Comparison of ENCODE assay signal across 13 cellular contexts in genomic region chr7:117666019-117666418, GRCh38.
DNase-seq lines count a peak whose midpoint lies in the region; ATAC-seq, FAIRE-seq and TF ChIP-seq lines count a peak whose summit lies in the region.
"Had no signal": no experiment of that assay in that cellular context is flagged by ENCODE, and none has a peak within 500 bp of the region (broad histone marks: within the 10 kb centered on the region; RNA-seq: fewer than 3 reads in every experiment).

No MANE protein-coding gene starts in this region.

- no peaks in the 10 kb centered on the region for H4K20me1 ChIP-seq in smooth muscle cell (ENCODE audit: low read depth)

- no peaks in the 10 kb centered on the region for H3K36me3 Mint-ChIP-seq in activated naive CD4-positive, alpha-beta T cell treated with anti-CD3 and anti-CD28 coated beads, Interleukin-2, amount 10 ng/mL, durations not matched to agents 7 days and 5 days

- peak; percentile 20 for DNase-seq in H54 (ENCODE audit: insufficient read length, low spot score)
- DNase-seq in adipocyte (ENCODE audit: low read depth), result peak; percentile 44
- DNase-seq in foreskin keratinocyte, result peak; percentile 54 to 76
- DNase-seq in smooth muscle cell (lab: John Stamatoyannopoulos, UW; ENCODE audit: unreplicated experiment), result no peak
- no peak for DNase-seq in activated effector memory CD4-positive, alpha-beta T cell treated with Interleukin-2 at 50 U/mL for 16 hours
- no peak for DNase-seq in NCI-H345 (lab: John Stamatoyannopoulos, UW)
- DNase-seq in activated naive CD4-positive, alpha-beta T cell treated with anti-CD3 and anti-CD28 coated beads, Interleukin-2, amount 10 ng/mL, durations not matched to agents 7 days and 5 days, result no peak
- DNase-seq: activated CD4-positive, alpha-beta T cell treated with anti-CD3 and anti-CD28 coated beads, Interleukin-2, amount 10 ng/mL, durations not matched to agents 24 days and 14 days; erythroblast; left cardiac atrium; nephron progenitor cell had no signal

- no peak overlapping the region for H3K4me3 ChIP-seq in adipocyte (ENCODE audit: low read length)
- no peak overlapping the region for H3K4me3 ChIP-seq in smooth muscle cell

- 15% methylated on average over 1 of the region's 1 CpG for WGBS in smooth muscle cell (ENCODE audit: low lambda C conversion rate)

- H3K9me3 ChIP-seq in adipocyte (ENCODE audit: control insufficient read depth, low read length) (no peaks in the 10 kb centered on the region), smooth muscle cell (replicated peaks; ENCODE audit: low read depth) (no peaks in the 10 kb centered on the region)

- TF ChIP-seq CTCF in foreskin keratinocyte (conservative IDR thresholded peaks at IDR 0.05), result peak; percentile 18
- TF ChIP-seq CTCF in smooth muscle cell (IDR thresholded peaks at IDR 0.05; ENCODE audit: borderline replicate concordance, insufficient read depth, poor library complexity, severe bottlenecking), result no peak

- H3K27ac Mint-ChIP-seq in activated naive CD4-positive, alpha-beta T cell treated with anti-CD3 and anti-CD28 coated beads, Interleukin-2, amount 10 ng/mL, durations not matched to agents 7 days and 5 days, result no peak overlapping the region
- H3K27ac Mint-ChIP-seq: activated CD4-positive, alpha-beta T cell treated with anti-CD3 and anti-CD28 coated beads, Interleukin-2, amount 10 ng/mL, durations not matched to agents 24 days and 14 days; nephron progenitor cell; T-helper 1 cell treated with Interleukin-12 subunit alpha and Interleukin-12 subunit beta and Interleukin-4 antibody, amounts not matched to agents 30 μg/mL and 1 μg/mL, for 36 hours had no signal

- H3K4me2 ChIP-seq in smooth muscle cell, result peak overlapping the region; percentile 6

- H3K4me1 Mint-ChIP-seq in activated naive CD4-positive, alpha-beta T cell treated with anti-CD3 and anti-CD28 coated beads, Interleukin-2, amount 10 ng/mL, durations not matched to agents 7 days and 5 days, result no peaks in the 10 kb centered on the region
- H3K4me1 Mint-ChIP-seq: activated CD4-positive, alpha-beta T cell treated with anti-CD3 and anti-CD28 coated beads, Interleukin-2, amount 10 ng/mL, durations not matched to agents 24 days and 14 days had no signal

- H3K9me3 Mint-ChIP-seq in activated naive CD4-positive, alpha-beta T cell treated with anti-CD3 and anti-CD28 coated beads, Interleukin-2, amount 10 ng/mL, durations not matched to agents 7 days and 5 days, result no peaks in the 10 kb centered on the region
- H3K9me3 Mint-ChIP-seq: activated CD4-positive, alpha-beta T cell treated with anti-CD3 and anti-CD28 coated beads, Interleukin-2, amount 10 ng/mL, durations not matched to agents 24 days and 14 days; nephron progenitor cell; T-helper 1 cell treated with Interleukin-12 subunit alpha and Interleukin-12 subunit beta and Interleukin-4 antibody, amounts not matched to agents 30 μg/mL and 1 μg/mL, for 36 hours had no signal

- no peak for TF ChIP-seq POLR2A in H54 (IDR thresholded peaks at IDR 0.05; ENCODE audit: low read depth, low read length)

- no peak overlapping the region for H2AFZ ChIP-seq in smooth muscle cell (ENCODE audit: low read depth)

- no peaks in the 10 kb centered on the region for H3K27me3 Mint-ChIP-seq in activated naive CD4-positive, alpha-beta T cell treated with anti-CD3 and anti-CD28 coated beads, Interleukin-2, amount 10 ng/mL, durations not matched to agents 7 days and 5 days
- H3K27me3 Mint-ChIP-seq: activated CD4-positive, alpha-beta T cell treated with anti-CD3 and anti-CD28 coated beads, Interleukin-2, amount 10 ng/mL, durations not matched to agents 24 days and 14 days had no signal

- no peaks in the 10 kb centered on the region for H3K27me3 ChIP-seq in adipocyte (replicated peaks; ENCODE audit: control insufficient read depth, insufficient read depth, low read length)
- no peaks in the 10 kb centered on the region for H3K27me3 ChIP-seq in foreskin keratinocyte
- no peaks in the 10 kb centered on the region for H3K27me3 ChIP-seq in smooth muscle cell (ENCODE audit: low read depth)

- H3K36me3 ChIP-seq in adipocyte (ENCODE audit: control insufficient read depth, insufficient read depth, low read length, severe bottlenecking) (no peaks in the 10 kb centered on the region), smooth muscle cell (ENCODE audit: low read depth) (no peaks in the 10 kb centered on the region)

- H3K4me3 Mint-ChIP-seq in activated naive CD4-positive, alpha-beta T cell treated with anti-CD3 and anti-CD28 coated beads, Interleukin-2, amount 10 ng/mL, durations not matched to agents 7 days and 5 days, result no peak overlapping the region
- H3K4me3 Mint-ChIP-seq: activated CD4-positive, alpha-beta T cell treated with anti-CD3 and anti-CD28 coated beads, Interleukin-2, amount 10 ng/mL, durations not matched to agents 24 days and 14 days; nephron progenitor cell; T-helper 1 cell treated with Interleukin-12 subunit alpha and Interleukin-12 subunit beta and Interleukin-4 antibody, amounts not matched to agents 30 μg/mL and 1 μg/mL, for 36 hours had no signal

- peaks cover 42% of the 10 kb centered on the region for H3K4me1 ChIP-seq in adipocyte (ENCODE audit: control insufficient read depth, insufficient read depth, low read length)
- peaks cover 4% of the 10 kb centered on the region for H3K4me1 ChIP-seq in foreskin keratinocyte
- no peaks in the 10 kb centered on the region for H3K4me1 ChIP-seq in smooth muscle cell (ENCODE audit: low read depth)

- no peak overlapping the region for H3K9ac ChIP-seq in adipocyte (ENCODE audit: low read length)
- no peak overlapping the region for H3K9ac ChIP-seq in smooth muscle cell (ENCODE audit: low read depth)

- H3K79me2 ChIP-seq in smooth muscle cell (ENCODE audit: low read depth), result no peaks in the 10 kb centered on the region

- H3F3A ChIP-seq in smooth muscle cell (ENCODE audit: low read depth), result no peaks in the 10 kb centered on the region

- peak; percentile 91 for ATAC-seq in foreskin keratinocyte
- no peak for ATAC-seq in HG03097 (IDR thresholded peaks at IDR 0.05; ENCODE audit: low FRiP score, unreplicated experiment)
- ATAC-seq: left cardiac atrium had no signal

- H3K27ac ChIP-seq in foreskin keratinocyte, result no peak overlapping the region
- peak overlapping the region; percentile 77 for H3K27ac ChIP-seq in smooth muscle cell (ENCODE audit: low read depth)

- no peak for FAIRE-seq in H54 (lab: Jason Lieb, UNC)

- CTCF ChIA-PET in activated naive CD4-positive, alpha-beta T cell treated with anti-CD3 and anti-CD28 coated beads, Interleukin-2, amount 10 ng/mL, durations not matched to agents 7 days and 5 days (lab: Charles Lee), result no interaction called here

Comparison
In these comparisons a context has a peak if more than half of its experiments do, and no peak if none do; other contexts are left out.
1. DNase-seq: peak in H54 (single experiment), adipocyte (single experiment) and foreskin keratinocyte (2 of 2); none in smooth muscle cell (single experiment), activated effector memory CD4-positive, alpha-beta T cell treated with Interleukin-2 at 50 U/mL for 16 hours (single experiment), NCI-H345 (single experiment) and activated naive CD4-positive, alpha-beta T cell treated with anti-CD3 and anti-CD28 coated beads, Interleukin-2, amount 10 ng/mL, durations not matched to agents 7 days and 5 days (single experiment).